7 cellular contexts compared by ENCODE assay signal in genomic region chr10:92242910-92243671, GRCh38. TPM values are rescaled to one million over a fixed set of nuclear protein-coding genes. Genes with fewer than 3 reads are reported as not detected.
DNase-seq lines count a peak whose midpoint lies in the region; ATAC-seq, FAIRE-seq and TF ChIP-seq lines count a peak whose summit lies in the region.

No MANE protein-coding gene starts in this region.

- intact Hi-C loops in psoas muscle (cut with DNase I): loop anchor here in 1 of 2 donors (5.0 kb wide), 2 partner anchors 49 to 156 kb away; partner anchors contain the start of genes CPEB3 and MARCHF5

- no peaks in the 10 kb centered on the region for H3K27me3 Mint-ChIP-seq in T-helper 17 cell

- H3K36me3 Mint-ChIP-seq in T-helper 17 cell (ENCODE audit: low read depth): no peaks in the 10 kb centered on the region

- no peak for DNase-seq in GM19239 (ENCODE audit: insufficient read length, low spot score)
- peak; percentile 33 for DNase-seq in NCI-H1436 treated with DMSO at 0.1 percent for 48 hours (lab: John Stamatoyannopoulos, UW)
- no peak for DNase-seq in T-helper 17 cell
- DNase-seq in T47D (ENCODE audit: low read depth in 1 of 2, low spot score in 1 of 2): peak; percentile 68 to 80
- peak; percentile 61 for DNase-seq in hepatic stellate cell (ENCODE audit: low spot score)
- DNase-seq in psoas muscle: peak; percentile 31 to 67

- peak overlapping the region; percentile 66 for H3K27ac Mint-ChIP-seq in T-helper 17 cell

- 5 to 9% (median 5%) methylated on average over 8 of the region's 8 CpGs for WGBS in psoas muscle, 3 donors

- peak overlapping the region; percentile 79 for H3K4me3 ChIP-seq in psoas muscle

- H3K27ac ChIP-seq in psoas muscle: peak overlapping the region; percentile 92

- H3K9me3 ChIP-seq in T-helper 17 cell (ENCODE audit: control insufficient read depth, low read length, poor library complexity, severe bottlenecking) (no peaks in the 10 kb centered on the region), psoas muscle (no peaks in the 10 kb centered on the region)

- peak overlapping the region; percentile 85 for H3K4me3 Mint-ChIP-seq in T-helper 17 cell

- TF ChIP-seq CTCF in psoas muscle (IDR thresholded peaks at IDR 0.05): no peak

- peaks cover 28% of the 10 kb centered on the region for H3K4me1 Mint-ChIP-seq in T-helper 17 cell

- in situ Hi-C loops in T47D (cut with HindIII; ENCODE audit: low pct_unique_long_range_greater_than_20kb, low sequenced_read_pairs): no loop called here

- H3K27me3 ChIP-seq in psoas muscle (ENCODE audit: insufficient read depth in 3 of 3, low read length in 2 of 3): no peaks in the 10 kb centered on the region

- H3K4me1 ChIP-seq in psoas muscle: peaks cover 17% of the 10 kb centered on the region

- FAIRE-seq in GM19239 (lab: Jason Lieb, UNC): peak; percentile 87

- peak; percentile 61 for ATAC-seq in T-helper 17 cell
- peak; percentile 60 to 69 (median 66) for ATAC-seq in psoas muscle
- ATAC-seq in HG03196 (IDR thresholded peaks at IDR 0.05; ENCODE audit: unreplicated experiment): no peak

- H3K36me3 ChIP-seq in psoas muscle (ENCODE audit: insufficient read depth in 1 of 2, low read depth in 1 of 2): no peaks in the 10 kb centered on the region

RNA-seq across cellular contexts. Expression of gene CPEB3, which starts 47.8 kb away (rescaled TPM):
- total RNA-seq in T-helper 17 cell: 1 to 10 TPM; 3.2 to 3.7 TPM
- 10 to 100 TPM in 3 of 4 donors, 1 to 10 TPM in 1; 6.1 to 16.9 (median 14.3) TPM for total RNA-seq in psoas muscle
- 1 to 10 TPM in 2 of 3 donors, under 1 TPM in 1; 0.44 to 9.8 (median 3.2) TPM for polyA plus RNA-seq in psoas muscle

RNA-seq across cellular contexts. Expression of gene MARCHF5, which starts 47.9 kb away (rescaled TPM):
- 10 to 100 TPM; 27.3 to 30.8 TPM for total RNA-seq in T-helper 17 cell
- 10 to 100 TPM; 28.3 to 52.3 (median 32.9) TPM for total RNA-seq in psoas muscle
- polyA plus RNA-seq in psoas muscle: 10 to 100 TPM; 28.3 to 64.9 (median 30.7) TPM

Comparison
In these comparisons a context has a peak if more than half of its experiments do, and no peak if none do; other contexts are left out.
1. DNase-seq: peak in NCI-H1436 treated with DMSO at 0.1 percent for 48 hours (single experiment), T47D (2 of 2), hepatic stellate cell (single experiment) and psoas muscle (2 of 2); none in GM19239 (single experiment) and T-helper 17 cell (0 of 3).